In the genomic region with DNA sequence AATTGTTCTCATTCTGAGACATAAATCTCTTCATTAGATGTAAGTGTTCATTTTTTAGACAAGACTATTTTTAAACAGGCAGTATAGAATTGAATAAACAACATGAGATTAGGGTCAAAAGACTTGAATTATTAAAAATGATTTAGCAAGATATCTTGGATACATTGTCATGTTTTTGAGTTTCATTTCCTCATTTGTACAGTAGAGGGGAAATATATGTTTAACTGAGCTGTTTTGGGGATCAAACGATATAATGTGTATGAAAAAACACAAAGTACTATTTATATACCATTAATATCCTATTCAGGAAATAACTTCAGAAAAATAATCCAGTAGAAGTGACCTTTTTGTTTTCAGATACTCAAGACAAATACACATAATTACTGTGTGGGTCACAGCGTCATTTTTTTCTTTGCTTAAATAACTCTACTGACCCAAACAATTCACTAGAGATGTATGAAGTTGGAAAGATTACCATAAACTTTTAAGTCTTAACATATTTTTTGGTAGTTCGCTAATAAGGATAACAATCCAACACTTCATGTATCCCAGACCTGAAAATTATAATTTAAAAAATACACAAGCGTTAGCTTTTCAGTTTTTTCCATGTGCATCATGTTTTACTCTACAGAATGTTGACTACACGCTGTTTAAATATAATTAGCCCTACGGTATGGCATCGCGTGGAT, we compare ENCODE assay signal across 8 cellular contexts. TPM values are rescaled to one million over a fixed set of nuclear protein-coding genes. Genes with fewer than 3 reads are reported as not detected.
DNase-seq lines count a peak whose midpoint lies in the region; ATAC-seq and TF ChIP-seq lines count a peak whose summit lies in the region.

No MANE protein-coding gene starts in this region.

- CTCF ChIA-PET in AG04449 (lab: Yijun Ruan, JAX), result no interaction called here
- CTCF ChIA-PET in naive thymus-derived CD4-positive, alpha-beta T cell (lab: Charles Lee), result no interaction called here

- H3F3A ChIP-seq in MM.1S (ENCODE audit: insufficient read depth, low read length), result no peaks in the 10 kb centered on the region

- H3K4me3 ChIP-seq in AG04449 (ENCODE audit: low read depth, low read length), result peak overlapping the region; percentile 57
- H3K4me3 ChIP-seq in MM.1S (ENCODE audit: low read length), result peak overlapping the region; percentile 89
- H3K4me3 ChIP-seq in dorsolateral prefrontal cortex, result peak overlapping the region; percentile 51 to 92 (median 80)
- no peak overlapping the region for H3K4me3 ChIP-seq in naive thymus-derived CD4-positive, alpha-beta T cell (ENCODE audit: low read length)

- H3K27me3 Mint-ChIP-seq in naive thymus-derived CD4-positive, alpha-beta T cell, result peaks cover 17 to 31% (median 25%) of the 10 kb centered on the region in 5 donors

- peaks cover 0 to 8% (median 3%) of the 10 kb centered on the region in 5 donors for H3K36me3 Mint-ChIP-seq in naive thymus-derived CD4-positive, alpha-beta T cell

- peak overlapping the region; percentile 97; the same call in 1 of the 2 replicates for H3K4me2 ChIP-seq in MM.1S (ENCODE audit: low read depth, low read length)

- POLR2A ChIA-PET in AG04449 (lab: Yijun Ruan, JAX), result no interaction called here
- POLR2A ChIA-PET in naive thymus-derived CD4-positive, alpha-beta T cell (lab: Charles Lee), result no interaction called here

- no peaks in the 10 kb centered on the region for H3K36me3 ChIP-seq in MM.1S (replicated peaks; ENCODE audit: insufficient read depth, low read length)
- H3K36me3 ChIP-seq in naive thymus-derived CD4-positive, alpha-beta T cell (ENCODE audit: control insufficient read depth in 2 of 3, insufficient read depth in 3 of 3, low read length in 3 of 3), result no peaks in the 10 kb centered on the region

- H4K20me1 ChIP-seq in MM.1S (ENCODE audit: insufficient read depth, low read length), result no peaks in the 10 kb centered on the region

- intact Hi-C loops in dorsolateral prefrontal cortex (cut with DNase I), result loop anchor here (5.0 to 10.0 kb wide), 3 partner anchors 170 to 648 kb away; a partner anchor contains a TSS
- intact Hi-C loops in naive thymus-derived CD4-positive, alpha-beta T cell (cut with micrococcal nuclease), result no loop called here

- peaks cover 0 to 9% (median 5%) of the 10 kb centered on the region in 11 donors for H3K9me3 Mint-ChIP-seq in naive thymus-derived CD4-positive, alpha-beta T cell

- peaks cover 4 to 6% (median 5%) of the 10 kb centered on the region in 7 donors for H3K4me1 Mint-ChIP-seq in naive thymus-derived CD4-positive, alpha-beta T cell

- no peak overlapping the region for H3K27ac ChIP-seq in MM.1S (ENCODE audit: low read length)
- peak overlapping the region; percentile 78 to 99 (median 95) for H3K27ac ChIP-seq in dorsolateral prefrontal cortex
- no peak overlapping the region for H3K27ac ChIP-seq in naive thymus-derived CD4-positive, alpha-beta T cell (ENCODE audit: low read depth, low read length)

- 0 out of 2 replicates have a peak, but pooled peaks cover 9% of the 10 kb centered on the region for H3K4me1 ChIP-seq in MM.1S (ENCODE audit: low read length)
- no peaks in the 10 kb centered on the region for H3K4me1 ChIP-seq in naive thymus-derived CD4-positive, alpha-beta T cell (ENCODE audit: control insufficient read depth in 2 of 2, insufficient read depth in 2 of 2, low read length in 2 of 2)

- no peaks in the 10 kb centered on the region for H3K9me3 ChIP-seq in MM.1S (replicated peaks; ENCODE audit: insufficient read depth, low read length)
- H3K9me3 ChIP-seq in naive thymus-derived CD4-positive, alpha-beta T cell (ENCODE audit: control insufficient read depth in 2 of 3, low read length in 3 of 3), result no peaks in the 10 kb centered on the region

- no peak for DNase-seq in AG04449 (ENCODE audit: low read depth, low spot score)
- DNase-seq in MM.1S, result no peak
- no peak for DNase-seq in dorsolateral prefrontal cortex
- no peak for DNase-seq in naive thymus-derived CD4-positive, alpha-beta T cell

- H3K9me2 ChIP-seq in MM.1S (replicated peaks; ENCODE audit: insufficient read depth, low read length), result no peaks in the 10 kb centered on the region

- no peaks in the 10 kb centered on the region for H3K79me2 ChIP-seq in MM.1S (ENCODE audit: low read length)

- H3K27me3 ChIP-seq in MM.1S (replicated peaks; ENCODE audit: insufficient read depth, low read length) (no peaks in the 10 kb centered on the region), dorsolateral prefrontal cortex (no peaks in the 10 kb centered on the region)
- H3K27me3 ChIP-seq in naive thymus-derived CD4-positive, alpha-beta T cell (ENCODE audit: control insufficient read depth in 2 of 2, insufficient read depth in 2 of 2, low read length in 2 of 2), result peaks cover 0 to 3% of the 10 kb centered on the region in 2 donors

- no peak for TF ChIP-seq CTCF in AG04449 (IDR thresholded peaks at IDR 0.05; ENCODE audit: insufficient read depth, low read length, missing control alignments)
- TF ChIP-seq CTCF in MM.1S (IDR thresholded peaks at IDR 0.05; ENCODE audit: low read length), result no peak
- no peak for TF ChIP-seq CTCF in dorsolateral prefrontal cortex (IDR thresholded peaks at IDR 0.05 in 54 of 56, conservative IDR thresholded peaks at IDR 0.05 in 2 of 56; ENCODE audit: low read depth in 1 of 56, partially characterized antibody in 56 of 56)

- no peak overlapping the region for H3K27ac Mint-ChIP-seq in naive thymus-derived CD4-positive, alpha-beta T cell

- ATAC-seq in naive thymus-derived CD4-positive, alpha-beta T cell, result no peak
- ATAC-seq in HG02798 (IDR thresholded peaks at IDR 0.05; ENCODE audit: poor library complexity, unreplicated experiment) (no peak), GM18873 (IDR thresholded peaks at IDR 0.05; ENCODE audit: low FRiP score, unreplicated experiment) (no peak), GM21619 (IDR thresholded peaks at IDR 0.05; ENCODE audit: unreplicated experiment) (no peak), GM19023 (IDR thresholded peaks at IDR 0.05; ENCODE audit: unreplicated experiment) (no peak)

- peak overlapping the region; percentile 85 for H2AFZ ChIP-seq in MM.1S (ENCODE audit: low read length)

- H3K4me3 Mint-ChIP-seq in naive thymus-derived CD4-positive, alpha-beta T cell, result peak overlapping the region in 8 of 10 donors; percentile 66 to 84 (median 78)

- no peak overlapping the region for H3K9ac ChIP-seq in MM.1S (ENCODE audit: low read length)

RNA-seq across cellular contexts. Expression of a gene that starts 0.9 kb away (rescaled TPM):
- total RNA-seq in dorsolateral prefrontal cortex, result 10 to 100 TPM; 15.5 to 51.3 (median 34.2) TPM
- not detected for total RNA-seq in naive thymus-derived CD4-positive, alpha-beta T cell
- not detected for polyA plus RNA-seq in naive thymus-derived CD4-positive, alpha-beta T cell

Comparison
In these comparisons a context has a peak if more than half of its experiments do, and no peak if none do; other contexts are left out.
1. H3K27ac ChIP-seq: peak in dorsolateral prefrontal cortex (59 of 59); none in MM.1S (single experiment) and naive thymus-derived CD4-positive, alpha-beta T cell (single experiment).
2. RNA of a gene that starts 0.9 kb away (total RNA-seq): 15.5 to 51.3 TPM in dorsolateral prefrontal cortex; not detected in naive thymus-derived CD4-positive, alpha-beta T cell; every median in the first group is over 10 times any median in the second.
3. intact Hi-C loops: an anchor here in dorsolateral prefrontal cortex (5.0 to 10.0 kb wide); none called in naive thymus-derived CD4-positive, alpha-beta T cell.